ENCODE assay signal across 12 cellular contexts in the genomic region with DNA sequence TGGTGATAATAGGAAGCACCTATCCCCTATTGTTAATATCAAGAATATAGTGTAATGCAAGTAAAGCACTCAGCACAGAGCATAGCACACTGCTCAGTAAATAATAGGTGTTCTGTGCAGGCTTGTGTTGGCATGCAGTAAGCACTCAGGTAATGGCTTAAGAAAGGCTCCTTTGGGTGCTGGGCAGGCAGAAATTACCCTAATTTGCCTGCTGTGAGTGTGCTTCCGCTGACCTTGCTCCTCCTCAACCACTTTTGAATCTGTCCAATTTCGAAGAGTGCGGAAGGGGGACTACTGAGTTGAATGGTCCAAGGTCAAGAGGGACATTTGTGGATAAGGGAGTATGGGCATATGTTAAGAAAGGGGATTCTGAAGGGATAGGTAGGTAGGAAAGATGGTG. TPM values are rescaled to one million over a fixed set of nuclear protein-coding genes. Genes with fewer than 3 reads are reported as not detected.
DNase-seq lines count a peak whose midpoint lies in the region; TF ChIP-seq lines count a peak whose summit lies in the region.
"Had no signal": no experiment of that assay in that cellular context is flagged by ENCODE, and none has a peak within 500 bp of the region (broad histone marks: within the 10 kb centered on the region; RNA-seq: fewer than 3 reads in every experiment).

No MANE protein-coding gene starts in this region.

- H3K4me3 ChIP-seq in colonic mucosa, result no peak overlapping the region

- H3K4me1 Mint-ChIP-seq in Calu3 (ENCODE audit: low read depth, unreplicated experiment) (peaks cover 12% of the 10 kb centered on the region), IgD-negative memory B cell (peaks cover 28 to 48% (median 47%) of the 10 kb centered on the region in 3 donors), nephron progenitor cell (peaks cover 20% of the 10 kb centered on the region)

- H3K4me1 ChIP-seq in colonic mucosa, result no peaks in the 10 kb centered on the region

- no peaks in the 10 kb centered on the region for H3K27me3 ChIP-seq in colonic mucosa

- peak overlapping the region in 1 of 2 donors; percentile 27 for H3K9ac ChIP-seq in colonic mucosa (ENCODE audit: low read depth in 2 of 2, low read length in 2 of 2)

- no TSS peak for BruUV-seq in Calu3 (replicated peaks; lab: Mats Ljungman, UMichigan)

- H3K9me3 ChIP-seq in colonic mucosa, result no peaks in the 10 kb centered on the region

- DNase-seq in Calu3 (no peak), colonic mucosa (no peak), nephron progenitor cell (no peak), EL (no peak), CD1c-positive myeloid dendritic cell (ENCODE audit: extremely low spot score) (no peak)
- DNase-seq in stimulated activated naive CD4-positive, alpha-beta T cell treated with Interleukin-2 at 50 U/mL for 16 hours (lab: John Stamatoyannopoulos, UW), result no peak
- DNase-seq in effector CD8-positive, alpha-beta T cell (lab: John Stamatoyannopoulos, UW), result no peak
- DNase-seq: DMS153; hypothalamus; NCI-H187 treated with DMSO at 0.1 percent for 48 hours; stimulated activated CD4-positive, alpha-beta T cell treated with anti-CD3 and anti-CD28 coated beads, Interleukin-1b, Interleukin-23, amount 100 ng/mL, for 48 hours had no signal

- peak overlapping the region; percentile 4 for H3K27ac ChIP-seq in colonic mucosa

- H3K36me3 Mint-ChIP-seq in Calu3 (ENCODE audit: insufficient read depth, unreplicated experiment) (peaks cover 94% of the 10 kb centered on the region), IgD-negative memory B cell (peaks cover 14% of the 10 kb centered on the region), nephron progenitor cell (ENCODE audit: low read depth) (peaks cover 89% of the 10 kb centered on the region)

- TF ChIP-seq CTCF in Calu3 (IDR thresholded peaks at IDR 0.05; ENCODE audit: unreplicated experiment) (no peak), colonic mucosa (IDR thresholded peaks at IDR 0.05) (no peak), nephron progenitor cell (IDR thresholded peaks at IDR 0.05) (no peak)

- no peaks in the 10 kb centered on the region for H3K36me3 ChIP-seq in colonic mucosa

- intact Hi-C loops in Calu3 (cut with micrococcal nuclease; ENCODE audit: unreplicated experiment) (no loop called here), colonic mucosa (cut with DNase I) (no loop called here)

- CTCF ChIA-PET in Calu3 (lab: Charles Lee), result interaction anchor here (0.6 to 1.1 kb wide), 2 partner anchors 23 to 105 kb away, joined by 3 to 7 read pairs; no protein-coding TSS in a partner anchor

- H3K27ac Mint-ChIP-seq in Calu3 (ENCODE audit: unreplicated experiment) (peak overlapping the region; percentile 34), IgD-negative memory B cell (peak overlapping the region; percentile 25 to 92 (median 51)), nephron progenitor cell (peak overlapping the region; percentile 16)

- no peak overlapping the region for H3K4me3 Mint-ChIP-seq in Calu3 (ENCODE audit: low read depth, unreplicated experiment)
- peak overlapping the region; percentile 31 to 64 (median 54) for H3K4me3 Mint-ChIP-seq in IgD-negative memory B cell
- H3K4me3 Mint-ChIP-seq in nephron progenitor cell, result no peak overlapping the region

- H3K27me3 Mint-ChIP-seq in Calu3 (ENCODE audit: unreplicated experiment) (no peaks in the 10 kb centered on the region), IgD-negative memory B cell (no peaks in the 10 kb centered on the region), nephron progenitor cell (ENCODE audit: low read depth, poor library complexity) (no peaks in the 10 kb centered on the region)

- H3K9me3 Mint-ChIP-seq in Calu3 (ENCODE audit: low read depth, unreplicated experiment) (no peaks in the 10 kb centered on the region), IgD-negative memory B cell (no peaks in the 10 kb centered on the region), nephron progenitor cell (peaks cover 16% of the 10 kb centered on the region)

RNA-seq across cellular contexts. Expression of gene SRSF3, which starts 15.4 kb away (rescaled TPM):
- total RNA-seq in Calu3 (2022), result 347 and 370 TPM in 2 replicates
- 384 TPM for polyA plus RNA-seq in IgD-negative memory B cell
- 100 to 1,000 TPM; 252 to 372 TPM for total RNA-seq in colonic mucosa

Comparison
In these comparisons a context has a peak if more than half of its experiments do, and no peak if none do; other contexts are left out.
1. H3K4me3 Mint-ChIP-seq: peak in IgD-negative memory B cell (4 of 4); none in Calu3 (single experiment) and nephron progenitor cell (single experiment).
2. Peak in every context shown above with its lines, with median percentiles within 50 percentile points of each other: H3K27ac Mint-ChIP-seq.